ENCODE assay signal across 1 cellular context in genomic region chr2:128610496-128610895, GRCh38.
TF ChIP-seq lines count a peak whose summit lies in the region.

No MANE protein-coding gene starts in this region.

TF ChIP-seq in HepG2, 621 proteins besides CTCF, POLR2A, EP300 and RAD21 (continued from another document):
- no peak for TF ChIP-seq HINFP (CRISPR knock-in tag; IDR thresholded peaks at IDR 0.05; ENCODE audit: low read depth)
- TF ChIP-seq NAIF1 (CRISPR knock-in tag; IDR thresholded peaks at IDR 0.05; ENCODE audit: borderline replicate concordance), result no peak
- TF ChIP-seq ZNF318 (CRISPR knock-in tag; IDR thresholded peaks at IDR 0.05), result no peak
- no peak for TF ChIP-seq ZNF724P (CRISPR knock-in tag; IDR thresholded peaks at IDR 0.05; ENCODE audit: borderline replicate concordance)
- TF ChIP-seq ZNF550 (CRISPR knock-in tag; IDR thresholded peaks at IDR 0.05; ENCODE audit: borderline replicate concordance), result no peak
- no peak for TF ChIP-seq ESRRA (CRISPR knock-in tag; IDR thresholded peaks at IDR 0.05; ENCODE audit: low read depth)
TF ChIP-seq in HepG2: peak in this region for 0.
